8 cellular contexts compared by ENCODE assay signal in the genomic region with DNA sequence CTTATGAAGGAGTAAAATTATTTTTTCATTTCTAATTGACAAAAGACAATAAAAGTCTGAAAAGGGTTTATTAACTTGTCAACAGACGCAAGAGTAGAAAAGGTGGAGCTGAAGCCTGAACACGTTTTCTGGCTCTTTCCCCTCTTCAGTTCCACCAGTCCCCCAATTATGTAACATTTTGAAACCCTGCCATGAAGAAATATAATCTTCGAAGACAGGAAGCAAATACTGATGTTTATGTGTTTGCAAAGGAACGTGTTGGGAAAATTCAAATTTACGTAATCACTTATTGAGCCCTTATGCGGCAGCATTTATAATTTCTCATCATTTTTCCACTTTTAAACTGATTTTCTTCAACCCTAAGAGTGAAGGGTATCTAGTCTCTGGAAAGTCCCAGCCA. TPM values are rescaled to one million over a fixed set of nuclear protein-coding genes. Genes with fewer than 3 reads are reported as not detected.
DNase-seq lines count a peak whose midpoint lies in the region; ATAC-seq and TF ChIP-seq lines count a peak whose summit lies in the region.

No MANE protein-coding gene starts in this region.

- TF ChIP-seq CTCF in liver (IDR thresholded peaks at IDR 0.05; ENCODE audit: low read depth, low read length, missing input control) = no peak
- no peak for TF ChIP-seq CTCF in GM10248 (IDR thresholded peaks at IDR 0.05; ENCODE audit: control extremely low read depth, extremely low read depth, low read depth, missing control alignments)

- CTCF ChIA-PET in GM10248 (lab: Yijun Ruan, JAX) = interaction anchor here (1.5 to 11.1 kb wide), 3 partner anchors 10 to 132 kb away, joined by 4 to 164 read pairs (median 9); no protein-coding TSS in a partner anchor

- H3K27ac Mint-ChIP-seq in activated naive CD4-positive, alpha-beta T cell treated with anti-CD3 and anti-CD28 coated beads, Interleukin-2, amount 50 U/mL, for 24 hours = peak overlapping the region; percentile 97

- ATAC-seq in GM18873 (IDR thresholded peaks at IDR 0.05; ENCODE audit: low FRiP score, unreplicated experiment) = no peak
- ATAC-seq in HG03280 (IDR thresholded peaks at IDR 0.05; ENCODE audit: unreplicated experiment) = no peak

- H3K9me3 Mint-ChIP-seq in activated naive CD4-positive, alpha-beta T cell treated with anti-CD3 and anti-CD28 coated beads, Interleukin-2, amount 50 U/mL, for 24 hours = no peaks in the 10 kb centered on the region

- H3K27ac ChIP-seq in angular gyrus (ENCODE audit: low read depth, low read length) (peak overlapping the region; percentile 93), liver (ENCODE audit: low read depth in 1 of 2, low read length in 2 of 2) (peak overlapping the region; percentile 88 to 96), urinary bladder (ENCODE audit: low read depth) (no peak overlapping the region)

- peaks cover 5% of the 10 kb centered on the region for H3K36me3 Mint-ChIP-seq in activated naive CD4-positive, alpha-beta T cell treated with anti-CD3 and anti-CD28 coated beads, Interleukin-2, amount 50 U/mL, for 24 hours

- H3K4me1 ChIP-seq in liver (ENCODE audit: control insufficient read depth in 4 of 4, insufficient read depth in 4 of 4, low read length in 3 of 4) (peaks cover 2 to 23% (median 9%) of the 10 kb centered on the region in 4 donors), urinary bladder (ENCODE audit: insufficient read depth) (no peaks in the 10 kb centered on the region)

- H3K4me3 Mint-ChIP-seq in activated naive CD4-positive, alpha-beta T cell treated with anti-CD3 and anti-CD28 coated beads, Interleukin-2, amount 50 U/mL, for 24 hours = peak overlapping the region; percentile 98

- H3K4me1 Mint-ChIP-seq in activated naive CD4-positive, alpha-beta T cell treated with anti-CD3 and anti-CD28 coated beads, Interleukin-2, amount 50 U/mL, for 24 hours = peaks cover 40% of the 10 kb centered on the region

- H3K9me3 ChIP-seq in liver (ENCODE audit: control insufficient read depth in 4 of 4, low read length in 3 of 4) = no peaks in the 10 kb centered on the region

- H3K27me3 Mint-ChIP-seq in activated naive CD4-positive, alpha-beta T cell treated with anti-CD3 and anti-CD28 coated beads, Interleukin-2, amount 50 U/mL, for 24 hours = no peaks in the 10 kb centered on the region

- 15% methylated on average over 6 of the region's 6 CpGs for WGBS in liver
- WGBS in urinary bladder = 20% methylated on average over 6 of the region's 6 CpGs

- H3K36me3 ChIP-seq in liver (ENCODE audit: control insufficient read depth in 4 of 4, insufficient read depth in 3 of 4, low read depth in 1 of 4, low read length in 3 of 4) = peaks cover 0 to 15% (median 10%) of the 10 kb centered on the region in 4 donors
- peaks cover 3% of the 10 kb centered on the region for H3K36me3 ChIP-seq in urinary bladder (ENCODE audit: insufficient read depth)

- no peak for DNase-seq in activated naive CD4-positive, alpha-beta T cell (lab: John Stamatoyannopoulos, UW)
- DNase-seq in GM10248 (ENCODE audit: extremely low spot score) = no peak

- POLR2A ChIA-PET in GM10248 (lab: Yijun Ruan, JAX) = no interaction called here

- no peaks in the 10 kb centered on the region for H3K27me3 ChIP-seq in liver (ENCODE audit: control insufficient read depth in 4 of 4, insufficient read depth in 4 of 4, low read length in 3 of 4)

- H3K4me3 ChIP-seq in liver (ENCODE audit: low read depth in 1 of 3, low read length in 3 of 3) (peak overlapping the region; percentile 73 to 99 (median 86)), urinary bladder (ENCODE audit: low read depth, low read length) (peak overlapping the region; percentile 82)

- peak overlapping the region; percentile 97 to 99 for H3K9ac ChIP-seq in liver (ENCODE audit: low read depth in 1 of 2, low read length in 2 of 2)

- TF ChIP-seq RAD21 in liver (IDR thresholded peaks at IDR 0.05) = no peak

TF ChIP-seq in liver, 16 proteins besides CTCF, POLR2A, EP300 and RAD21:
- no peak for TF ChIP-seq RXRA (IDR thresholded peaks at IDR 0.05)
- TF ChIP-seq SP1 (IDR thresholded peaks at IDR 0.05) = no peak
- no peak for TF ChIP-seq TAF1 (conservative IDR thresholded peaks at IDR 0.05)
- TF ChIP-seq HNF4A (conservative IDR thresholded peaks at IDR 0.05) = no peak
- TF ChIP-seq JUND (IDR thresholded peaks at IDR 0.05) = no peak
- no peak for TF ChIP-seq FOXA2 (IDR thresholded peaks at IDR 0.05)
- no peak for TF ChIP-seq EGR1 (IDR thresholded peaks at IDR 0.05; ENCODE audit: low read depth in 2 of 2)
- TF ChIP-seq, protein P1, sequence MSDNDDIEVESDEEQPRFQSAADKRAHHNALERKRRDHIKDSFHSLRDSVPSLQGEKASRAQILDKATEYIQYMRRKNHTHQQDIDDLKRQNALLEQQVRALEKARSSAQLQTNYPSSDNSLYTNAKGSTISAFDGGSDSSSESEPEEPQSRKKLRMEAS (IDR thresholded peaks at IDR 0.05) = no peak

RNA-seq across cellular contexts. Expression of a gene that starts 0.8 kb away (rescaled TPM):
- 10 to 100 TPM; 24.1 to 73.5 TPM for total RNA-seq in liver
- polyA plus RNA-seq in liver = 10 to 100 TPM in 1 of 2 donors, 1 to 10 TPM in 1; 8.4 to 27.6 TPM
- 60.9 TPM for total RNA-seq in urinary bladder
- polyA plus RNA-seq in urinary bladder = 22.5 TPM

RNA-seq across cellular contexts. Expression of a gene that starts 19.7 kb away (rescaled TPM):
- total RNA-seq in liver (1 to 10 TPM; 3.9 to 7.2 TPM), urinary bladder (18.9 TPM)
- polyA plus RNA-seq in liver (1 to 10 TPM; 1.6 to 3.2 TPM), urinary bladder (17.5 TPM)
